8 cellular contexts compared by ENCODE assay signal in genomic region chr20:7428946-7429345, GRCh38.
"Had no signal": no experiment of that assay in that cellular context is flagged by ENCODE, and none has a peak within 500 bp of the region (broad histone marks: within the 10 kb centered on the region; RNA-seq: fewer than 3 reads in every experiment).

No MANE protein-coding gene starts in this region.

- H3K4me3 ChIP-seq: GM12878 had no signal

- FAIRE-seq: G401.6, GM12878, GM12891, GM12892, GM18507, GM19239 had no signal

- ATAC-seq: GM12878 had no signal

- DNase-seq: GDM1, GF-D8 had no signal
